11 cellular contexts compared by ENCODE assay signal in genomic region chr3:14369675-14370669, GRCh38. TPM values are rescaled to one million over a fixed set of nuclear protein-coding genes. Genes with fewer than 3 reads are reported as not detected.
DNase-seq lines count a peak whose midpoint lies in the region; ATAC-seq, FAIRE-seq and TF ChIP-seq lines count a peak whose summit lies in the region.
"Had no signal": no experiment of that assay in that cellular context is flagged by ENCODE, and none has a peak within 500 bp of the region (broad histone marks: within the 10 kb centered on the region; RNA-seq: fewer than 3 reads in every experiment).

No MANE protein-coding gene starts in this region.

- peaks cover 3% of the 10 kb centered on the region for H3K27me3 ChIP-seq in bronchial epithelial cell (ENCODE audit: control insufficient read depth, insufficient read depth, low read length)

- H3K36me3 ChIP-seq in bronchial epithelial cell (ENCODE audit: control insufficient read depth, insufficient read depth, low read length), result no peaks in the 10 kb centered on the region

- H3K27ac Mint-ChIP-seq in nephron, result peak overlapping the region in 2 of 3 experiments; percentile 21 to 38
- H3K27ac Mint-ChIP-seq in immature natural killer cell, result peak overlapping the region in 1 of 6 donors; percentile 70
- H3K27ac Mint-ChIP-seq: activated CD4-positive, alpha-beta T cell treated with anti-CD3 and anti-CD28 coated beads for 36 hours had no signal

- H3K4me3 Mint-ChIP-seq in nephron (no peak overlapping the region), immature natural killer cell (no peak overlapping the region)
- H3K4me3 Mint-ChIP-seq: activated CD4-positive, alpha-beta T cell treated with anti-CD3 and anti-CD28 coated beads for 36 hours; neural crest cell had no signal

- no peaks in the 10 kb centered on the region for H3K9me3 Mint-ChIP-seq in nephron
- H3K9me3 Mint-ChIP-seq in immature natural killer cell, result no peaks in the 10 kb centered on the region
- H3K9me3 Mint-ChIP-seq: neural crest cell had no signal

- H3K27me3 Mint-ChIP-seq in nephron (ENCODE audit: low read depth) (peaks cover 41% of the 10 kb centered on the region), immature natural killer cell (ENCODE audit: low read depth in 3 of 3) (peaks cover 6 to 7% (median 6%) of the 10 kb centered on the region in 3 donors)

- ATAC-seq in HG03432 (IDR thresholded peaks at IDR 0.05; ENCODE audit: unreplicated experiment), result no peak
- no peak for ATAC-seq in HG02981 (IDR thresholded peaks at IDR 0.05; ENCODE audit: unreplicated experiment)
- no peak for ATAC-seq in HG03439 (IDR thresholded peaks at IDR 0.05; ENCODE audit: unreplicated experiment)
- ATAC-seq: activated CD4-positive, alpha-beta T cell treated with anti-CD3 and anti-CD28 coated beads for 36 hours had no signal

- no peak overlapping the region for H3K4me3 ChIP-seq in bronchial epithelial cell (ENCODE audit: low read depth, low read length)

- FAIRE-seq in bronchial epithelial cell (lab: Jason Lieb, UNC), result no peak

- DNase-seq in DMS153 treated with DMSO at 0.1 percent for 48 hours (lab: John Stamatoyannopoulos, UW; ENCODE audit: unreplicated experiment) (peak; percentile 16), NCI-H146 treated with DMSO at 0.1 percent for 48 hours (lab: John Stamatoyannopoulos, UW; ENCODE audit: unreplicated experiment) (peak; percentile 2), bronchial epithelial cell (ENCODE audit: low read depth) (peak; percentile 25), immature natural killer cell (no peak)
- DNase-seq: activated CD4-positive, alpha-beta T cell treated with anti-CD3 and anti-CD28 coated beads for 36 hours; NCI-H226 had no signal

- TF ChIP-seq CTCF in bronchial epithelial cell (IDR thresholded peaks at IDR 0.05; ENCODE audit: insufficient read depth, low read length, severe bottlenecking), result peak; percentile 52
- no peak for TF ChIP-seq CTCF in nephron (IDR thresholded peaks at IDR 0.05; ENCODE audit: unreplicated experiment in 3 of 3)

- H3K36me3 Mint-ChIP-seq in nephron (ENCODE audit: low read depth) (no peaks in the 10 kb centered on the region), immature natural killer cell (no peaks in the 10 kb centered on the region)

- H3K4me1 Mint-ChIP-seq in nephron, result peaks cover 38% of the 10 kb centered on the region
- peaks cover 5 to 8% of the 10 kb centered on the region in 2 donors for H3K4me1 Mint-ChIP-seq in immature natural killer cell
- H3K4me1 Mint-ChIP-seq: activated CD4-positive, alpha-beta T cell treated with anti-CD3 and anti-CD28 coated beads for 36 hours had no signal

RNA-seq across cellular contexts. Expression of gene SLC6A6, which starts 32.4 kb away (rescaled TPM):
- total RNA-seq in bronchial epithelial cell, result 4.6 and 13.2 TPM in 2 replicates
- polyA plus RNA-seq in immature natural killer cell, result 1 to 10 TPM; 4.7 to 8.0 (median 6.9) TPM

Comparison
In these comparisons a context has a peak if more than half of its experiments do, and no peak if none do; other contexts are left out.
1. DNase-seq: peak in DMS153 treated with DMSO at 0.1 percent for 48 hours (single experiment), NCI-H146 treated with DMSO at 0.1 percent for 48 hours (single experiment) and bronchial epithelial cell (single experiment); none in immature natural killer cell (0 of 3).